ENCODE assay signal across 1 cellular context in the genomic region with DNA sequence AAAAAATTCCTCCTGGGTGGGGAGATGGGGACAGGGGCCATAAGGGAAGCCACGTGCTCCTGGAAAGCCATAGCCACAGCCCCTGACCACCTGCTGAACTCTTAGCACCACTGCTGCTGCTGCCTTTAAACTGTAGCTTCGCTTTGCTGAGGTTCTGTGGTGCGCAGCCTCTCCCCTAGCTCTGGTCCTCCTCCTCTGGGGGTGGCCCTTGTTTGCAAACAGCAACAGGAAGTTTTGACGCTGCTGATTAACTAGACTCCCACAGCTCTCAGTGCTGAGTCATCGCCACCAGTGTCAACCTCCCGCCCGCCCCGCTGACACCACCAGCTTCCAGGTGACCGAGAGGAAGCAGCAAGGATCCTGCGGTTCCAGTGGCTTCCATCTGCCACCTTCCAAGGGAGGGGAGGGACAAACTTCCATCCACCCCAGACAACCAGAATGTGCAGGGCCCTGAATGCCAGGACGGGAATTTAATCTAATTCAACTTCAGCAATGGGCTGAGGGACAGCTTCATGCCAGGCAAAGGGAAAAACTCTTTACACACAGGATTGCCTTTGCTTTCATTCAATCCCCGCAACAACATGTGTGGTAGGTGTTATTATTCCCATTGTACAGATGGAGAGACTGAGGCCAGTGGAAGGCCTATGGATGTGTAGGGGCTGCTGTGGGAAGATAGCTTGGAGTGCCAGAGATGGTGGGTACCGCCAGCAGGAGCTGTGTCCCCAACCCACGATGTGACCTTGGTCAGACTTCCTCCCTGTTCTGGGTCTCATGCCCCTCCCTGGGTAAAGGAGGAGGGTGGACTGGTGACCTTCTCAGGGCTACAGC.
A peak's percentile ranks its signal among the peaks of the same experiment; 100 is the strongest.
TF ChIP-seq lines count a peak whose summit lies in the region.

No MANE protein-coding gene starts in this region.

TF ChIP-seq in K562, 482 proteins besides CTCF, POLR2A, EP300 and RAD21 (continued from another document and continues in another):
- TF ChIP-seq ATF1 (CRISPR knock-in tag; IDR thresholded peaks at IDR 0.05) (no peak), ATF1 (tag; IDR thresholded peaks at IDR 0.05) (peak; percentile 73), CCNT2 (IDR thresholded peaks at IDR 0.05; ENCODE audit: borderline replicate concordance, extremely low read depth, insufficient read length, low read depth, low read length) (peak; percentile 69), HEY1 (CRISPR knock-in tag; IDR thresholded peaks at IDR 0.05; ENCODE audit: borderline replicate concordance) (no peak), POLR2AphosphoS5 (IDR thresholded peaks at IDR 0.05; ENCODE audit: control insufficient read depth, insufficient read depth, low read depth, low read length) (peak; percentile 68; the same call in 1 of the 2 replicates), GTF2E2 (tag; IDR thresholded peaks at IDR 0.05) (no peak), ZKSCAN8 (CRISPR knock-in tag; IDR thresholded peaks at IDR 0.05) (no peak), FOXJ3 (CRISPR knock-in tag; IDR thresholded peaks at IDR 0.05) (no peak), CREB1 (IDR thresholded peaks at IDR 0.05) (peak; percentile 67; the same call in 1 of the 2 replicates), CREB1 (CRISPR knock-in tag; IDR thresholded peaks at IDR 0.05) (peak; percentile 58; the same call in 1 of the 2 replicates), SMAD1 (IDR thresholded peaks at IDR 0.05; ENCODE audit: low read depth, low read length, partially characterized antibody) (peak; percentile 29), TCF3 (CRISPR knock-in tag; IDR thresholded peaks at IDR 0.05) (peak; percentile 75), ADNP (tag; IDR thresholded peaks at IDR 0.05) (peak; percentile 84), KLF10 (CRISPR knock-in tag; IDR thresholded peaks at IDR 0.05) (no peak), DPF2 (IDR thresholded peaks at IDR 0.05) (peak; percentile 95), ZEB2 (IDR thresholded peaks at IDR 0.05) (peak; percentile 94), ZNF444 (CRISPR knock-in tag; IDR thresholded peaks at IDR 0.05) (no peak), KLF16 (IDR thresholded peaks at IDR 0.05) (peak; percentile 81; the same call in 1 of the 2 replicates), EP400 (IDR thresholded peaks at IDR 0.05) (peak; percentile 63; the same call in 1 of the 2 replicates), KLF1 (tag; IDR thresholded peaks at IDR 0.05) (no peak; the same call in 1 of the 2 replicates), TGIF2 (CRISPR knock-in tag; IDR thresholded peaks at IDR 0.05) (no peak), ZNF41 (CRISPR knock-in tag; conservative IDR thresholded peaks at IDR 0.05) (no peak), CC2D1A (IDR thresholded peaks at IDR 0.05) (peak; percentile 52), HDAC2 (IDR thresholded peaks at IDR 0.05) (peak; percentile 84; the same call in 1 of the 2 replicates), MYNN (IDR thresholded peaks at IDR 0.05) (no peak), MYNN (CRISPR knock-in tag; IDR thresholded peaks at IDR 0.05) (no peak), ZNF184 (CRISPR knock-in tag; IDR thresholded peaks at IDR 0.05) (no peak), BHLHE40 (IDR thresholded peaks at IDR 0.05; ENCODE audit: low read length) (no peak; the same call in 1 of the 2 replicates), ILF3 (IDR thresholded peaks at IDR 0.05; ENCODE audit: borderline replicate concordance) (no peak), ZBTB8A (IDR thresholded peaks at IDR 0.05; ENCODE audit: partially characterized antibody) (no peak), TCF7L2 (IDR thresholded peaks at IDR 0.05; ENCODE audit: low read depth, low read length) (no peak), TEAD1 (CRISPR knock-in tag; IDR thresholded peaks at IDR 0.05) (0 out of 4 replicates have a peak, but pooled peaks of 1 of the 2 experiments have one; percentile 9), NCOR1 (IDR thresholded peaks at IDR 0.05) (peak; percentile 82), ETV6 (IDR thresholded peaks at IDR 0.05; ENCODE audit: borderline replicate concordance in 1 of 2, low read depth in 2 of 2, low read length in 1 of 2) (peak; percentile 76 to 88; a peak in 3 of 4 replicates), ETV6 (CRISPR knock-in tag; IDR thresholded peaks at IDR 0.05; ENCODE audit: borderline replicate concordance) (no peak)
- TF ChIP-seq, protein P1, sequence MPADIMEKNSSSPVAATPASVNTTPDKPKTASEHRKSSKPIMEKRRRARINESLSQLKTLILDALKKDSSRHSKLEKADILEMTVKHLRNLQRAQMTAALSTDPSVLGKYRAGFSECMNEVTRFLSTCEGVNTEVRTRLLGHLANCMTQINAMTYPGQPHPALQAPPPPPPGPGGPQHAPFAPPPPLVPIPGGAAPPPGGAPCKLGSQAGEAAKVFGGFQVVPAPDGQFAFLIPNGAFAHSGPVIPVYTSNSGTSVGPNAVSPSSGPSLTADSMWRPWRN (IDR thresholded peaks at IDR 0.05; ENCODE audit: low read depth) = peak; percentile 50; the same call in 1 of the 2 replicates
- TF ChIP-seq, protein P2, sequence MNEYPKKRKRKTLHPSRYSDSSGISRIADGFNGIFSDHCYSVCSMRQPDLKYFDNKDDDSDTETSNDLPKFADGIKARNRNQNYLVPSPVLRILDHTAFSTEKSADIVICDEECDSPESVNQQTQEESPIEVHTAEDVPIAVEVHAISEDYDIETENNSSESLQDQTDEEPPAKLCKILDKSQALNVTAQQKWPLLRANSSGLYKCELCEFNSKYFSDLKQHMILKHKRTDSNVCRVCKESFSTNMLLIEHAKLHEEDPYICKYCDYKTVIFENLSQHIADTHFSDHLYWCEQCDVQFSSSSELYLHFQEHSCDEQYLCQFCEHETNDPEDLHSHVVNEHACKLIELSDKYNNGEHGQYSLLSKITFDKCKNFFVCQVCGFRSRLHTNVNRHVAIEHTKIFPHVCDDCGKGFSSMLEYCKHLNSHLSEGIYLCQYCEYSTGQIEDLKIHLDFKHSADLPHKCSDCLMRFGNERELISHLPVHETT (CRISPR knock-in tag; conservative IDR thresholded peaks at IDR 0.05 in 1 of 2, IDR thresholded peaks at IDR 0.05 in 1 of 2) = peak in 1 of 2 experiments; percentile 44; a peak in 1 of 4 replicates
- TF ChIP-seq, protein P3, sequence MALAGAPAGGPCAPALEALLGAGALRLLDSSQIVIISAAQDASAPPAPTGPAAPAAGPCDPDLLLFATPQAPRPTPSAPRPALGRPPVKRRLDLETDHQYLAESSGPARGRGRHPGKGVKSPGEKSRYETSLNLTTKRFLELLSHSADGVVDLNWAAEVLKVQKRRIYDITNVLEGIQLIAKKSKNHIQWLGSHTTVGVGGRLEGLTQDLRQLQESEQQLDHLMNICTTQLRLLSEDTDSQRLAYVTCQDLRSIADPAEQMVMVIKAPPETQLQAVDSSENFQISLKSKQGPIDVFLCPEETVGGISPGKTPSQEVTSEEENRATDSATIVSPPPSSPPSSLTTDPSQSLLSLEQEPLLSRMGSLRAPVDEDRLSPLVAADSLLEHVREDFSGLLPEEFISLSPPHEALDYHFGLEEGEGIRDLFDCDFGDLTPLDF (CRISPR knock-in tag; IDR thresholded peaks at IDR 0.05) = 0 out of 2 replicates have a peak, but pooled peaks have one; percentile 32
- TF ChIP-seq, protein P4, sequence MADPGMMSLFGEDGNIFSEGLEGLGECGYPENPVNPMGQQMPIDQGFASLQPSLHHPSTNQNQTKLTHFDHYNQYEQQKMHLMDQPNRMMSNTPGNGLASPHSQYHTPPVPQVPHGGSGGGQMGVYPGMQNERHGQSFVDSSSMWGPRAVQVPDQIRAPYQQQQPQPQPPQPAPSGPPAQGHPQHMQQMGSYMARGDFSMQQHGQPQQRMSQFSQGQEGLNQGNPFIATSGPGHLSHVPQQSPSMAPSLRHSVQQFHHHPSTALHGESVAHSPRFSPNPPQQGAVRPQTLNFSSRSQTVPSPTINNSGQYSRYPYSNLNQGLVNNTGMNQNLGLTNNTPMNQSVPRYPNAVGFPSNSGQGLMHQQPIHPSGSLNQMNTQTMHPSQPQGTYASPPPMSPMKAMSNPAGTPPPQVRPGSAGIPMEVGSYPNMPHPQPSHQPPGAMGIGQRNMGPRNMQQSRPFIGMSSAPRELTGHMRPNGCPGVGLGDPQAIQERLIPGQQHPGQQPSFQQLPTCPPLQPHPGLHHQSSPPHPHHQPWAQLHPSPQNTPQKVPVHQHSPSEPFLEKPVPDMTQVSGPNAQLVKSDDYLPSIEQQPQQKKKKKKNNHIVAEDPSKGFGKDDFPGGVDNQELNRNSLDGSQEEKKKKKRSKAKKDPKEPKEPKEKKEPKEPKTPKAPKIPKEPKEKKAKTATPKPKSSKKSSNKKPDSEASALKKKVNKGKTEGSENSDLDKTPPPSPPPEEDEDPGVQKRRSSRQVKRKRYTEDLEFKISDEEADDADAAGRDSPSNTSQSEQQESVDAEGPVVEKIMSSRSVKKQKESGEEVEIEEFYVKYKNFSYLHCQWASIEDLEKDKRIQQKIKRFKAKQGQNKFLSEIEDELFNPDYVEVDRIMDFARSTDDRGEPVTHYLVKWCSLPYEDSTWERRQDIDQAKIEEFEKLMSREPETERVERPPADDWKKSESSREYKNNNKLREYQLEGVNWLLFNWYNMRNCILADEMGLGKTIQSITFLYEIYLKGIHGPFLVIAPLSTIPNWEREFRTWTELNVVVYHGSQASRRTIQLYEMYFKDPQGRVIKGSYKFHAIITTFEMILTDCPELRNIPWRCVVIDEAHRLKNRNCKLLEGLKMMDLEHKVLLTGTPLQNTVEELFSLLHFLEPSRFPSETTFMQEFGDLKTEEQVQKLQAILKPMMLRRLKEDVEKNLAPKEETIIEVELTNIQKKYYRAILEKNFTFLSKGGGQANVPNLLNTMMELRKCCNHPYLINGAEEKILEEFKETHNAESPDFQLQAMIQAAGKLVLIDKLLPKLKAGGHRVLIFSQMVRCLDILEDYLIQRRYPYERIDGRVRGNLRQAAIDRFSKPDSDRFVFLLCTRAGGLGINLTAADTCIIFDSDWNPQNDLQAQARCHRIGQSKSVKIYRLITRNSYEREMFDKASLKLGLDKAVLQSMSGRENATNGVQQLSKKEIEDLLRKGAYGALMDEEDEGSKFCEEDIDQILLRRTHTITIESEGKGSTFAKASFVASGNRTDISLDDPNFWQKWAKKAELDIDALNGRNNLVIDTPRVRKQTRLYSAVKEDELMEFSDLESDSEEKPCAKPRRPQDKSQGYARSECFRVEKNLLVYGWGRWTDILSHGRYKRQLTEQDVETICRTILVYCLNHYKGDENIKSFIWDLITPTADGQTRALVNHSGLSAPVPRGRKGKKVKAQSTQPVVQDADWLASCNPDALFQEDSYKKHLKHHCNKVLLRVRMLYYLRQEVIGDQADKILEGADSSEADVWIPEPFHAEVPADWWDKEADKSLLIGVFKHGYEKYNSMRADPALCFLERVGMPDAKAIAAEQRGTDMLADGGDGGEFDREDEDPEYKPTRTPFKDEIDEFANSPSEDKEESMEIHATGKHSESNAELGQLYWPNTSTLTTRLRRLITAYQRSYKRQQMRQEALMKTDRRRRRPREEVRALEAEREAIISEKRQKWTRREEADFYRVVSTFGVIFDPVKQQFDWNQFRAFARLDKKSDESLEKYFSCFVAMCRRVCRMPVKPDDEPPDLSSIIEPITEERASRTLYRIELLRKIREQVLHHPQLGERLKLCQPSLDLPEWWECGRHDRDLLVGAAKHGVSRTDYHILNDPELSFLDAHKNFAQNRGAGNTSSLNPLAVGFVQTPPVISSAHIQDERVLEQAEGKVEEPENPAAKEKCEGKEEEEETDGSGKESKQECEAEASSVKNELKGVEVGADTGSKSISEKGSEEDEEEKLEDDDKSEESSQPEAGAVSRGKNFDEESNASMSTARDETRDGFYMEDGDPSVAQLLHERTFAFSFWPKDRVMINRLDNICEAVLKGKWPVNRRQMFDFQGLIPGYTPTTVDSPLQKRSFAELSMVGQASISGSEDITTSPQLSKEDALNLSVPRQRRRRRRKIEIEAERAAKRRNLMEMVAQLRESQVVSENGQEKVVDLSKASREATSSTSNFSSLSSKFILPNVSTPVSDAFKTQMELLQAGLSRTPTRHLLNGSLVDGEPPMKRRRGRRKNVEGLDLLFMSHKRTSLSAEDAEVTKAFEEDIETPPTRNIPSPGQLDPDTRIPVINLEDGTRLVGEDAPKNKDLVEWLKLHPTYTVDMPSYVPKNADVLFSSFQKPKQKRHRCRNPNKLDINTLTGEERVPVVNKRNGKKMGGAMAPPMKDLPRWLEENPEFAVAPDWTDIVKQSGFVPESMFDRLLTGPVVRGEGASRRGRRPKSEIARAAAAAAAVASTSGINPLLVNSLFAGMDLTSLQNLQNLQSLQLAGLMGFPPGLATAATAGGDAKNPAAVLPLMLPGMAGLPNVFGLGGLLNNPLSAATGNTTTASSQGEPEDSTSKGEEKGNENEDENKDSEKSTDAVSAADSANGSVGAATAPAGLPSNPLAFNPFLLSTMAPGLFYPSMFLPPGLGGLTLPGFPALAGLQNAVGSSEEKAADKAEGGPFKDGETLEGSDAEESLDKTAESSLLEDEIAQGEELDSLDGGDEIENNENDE (IDR thresholded peaks at IDR 0.05; ENCODE audit: low read depth, low read length) = no peak
- TF ChIP-seq, protein P5, sequence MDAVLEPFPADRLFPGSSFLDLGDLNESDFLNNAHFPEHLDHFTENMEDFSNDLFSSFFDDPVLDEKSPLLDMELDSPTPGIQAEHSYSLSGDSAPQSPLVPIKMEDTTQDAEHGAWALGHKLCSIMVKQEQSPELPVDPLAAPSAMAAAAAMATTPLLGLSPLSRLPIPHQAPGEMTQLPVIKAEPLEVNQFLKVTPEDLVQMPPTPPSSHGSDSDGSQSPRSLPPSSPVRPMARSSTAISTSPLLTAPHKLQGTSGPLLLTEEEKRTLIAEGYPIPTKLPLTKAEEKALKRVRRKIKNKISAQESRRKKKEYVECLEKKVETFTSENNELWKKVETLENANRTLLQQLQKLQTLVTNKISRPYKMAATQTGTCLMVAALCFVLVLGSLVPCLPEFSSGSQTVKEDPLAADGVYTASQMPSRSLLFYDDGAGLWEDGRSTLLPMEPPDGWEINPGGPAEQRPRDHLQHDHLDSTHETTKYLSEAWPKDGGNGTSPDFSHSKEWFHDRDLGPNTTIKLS (IDR thresholded peaks at IDR 0.05; ENCODE audit: borderline replicate concordance, low read depth) = peak; percentile 17; the same call in 1 of the 2 replicates
- TF ChIP-seq, protein P6, sequence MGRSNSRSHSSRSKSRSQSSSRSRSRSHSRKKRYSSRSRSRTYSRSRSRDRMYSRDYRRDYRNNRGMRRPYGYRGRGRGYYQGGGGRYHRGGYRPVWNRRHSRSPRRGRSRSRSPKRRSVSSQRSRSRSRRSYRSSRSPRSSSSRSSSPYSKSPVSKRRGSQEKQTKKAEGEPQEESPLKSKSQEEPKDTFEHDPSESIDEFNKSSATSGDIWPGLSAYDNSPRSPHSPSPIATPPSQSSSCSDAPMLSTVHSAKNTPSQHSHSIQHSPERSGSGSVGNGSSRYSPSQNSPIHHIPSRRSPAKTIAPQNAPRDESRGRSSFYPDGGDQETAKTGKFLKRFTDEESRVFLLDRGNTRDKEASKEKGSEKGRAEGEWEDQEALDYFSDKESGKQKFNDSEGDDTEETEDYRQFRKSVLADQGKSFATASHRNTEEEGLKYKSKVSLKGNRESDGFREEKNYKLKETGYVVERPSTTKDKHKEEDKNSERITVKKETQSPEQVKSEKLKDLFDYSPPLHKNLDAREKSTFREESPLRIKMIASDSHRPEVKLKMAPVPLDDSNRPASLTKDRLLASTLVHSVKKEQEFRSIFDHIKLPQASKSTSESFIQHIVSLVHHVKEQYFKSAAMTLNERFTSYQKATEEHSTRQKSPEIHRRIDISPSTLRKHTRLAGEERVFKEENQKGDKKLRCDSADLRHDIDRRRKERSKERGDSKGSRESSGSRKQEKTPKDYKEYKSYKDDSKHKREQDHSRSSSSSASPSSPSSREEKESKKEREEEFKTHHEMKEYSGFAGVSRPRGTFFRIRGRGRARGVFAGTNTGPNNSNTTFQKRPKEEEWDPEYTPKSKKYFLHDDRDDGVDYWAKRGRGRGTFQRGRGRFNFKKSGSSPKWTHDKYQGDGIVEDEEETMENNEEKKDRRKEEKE (IDR thresholded peaks at IDR 0.05; ENCODE audit: borderline replicate concordance in 1 of 2, control insufficient read depth in 1 of 2, low read depth in 2 of 2, low read length in 1 of 2) = no peak
